ENCODE assay signal across 27 cellular contexts in genomic region chr12:103791350-103791920, GRCh38.
"Had no signal": no experiment of that assay in that cellular context is flagged by ENCODE, and none has a peak within 500 bp of the region (broad histone marks: within the 10 kb centered on the region; RNA-seq: fewer than 3 reads in every experiment).

No MANE protein-coding gene starts in this region.

- H3K9me3 Mint-ChIP-seq: activated B cell treated with CpG ODN at 0.5 μM for 24 hours; activated CD8-positive, alpha-beta T cell treated with anti-CD3 and anti-CD28 coated beads for 36 hours; activated T-cell treated with anti-CD3 and anti-CD28 coated beads, Interleukin-2, amount 50 U/mL, for 4 hours; activated T-helper 17 cell treated with anti-CD3 and anti-CD28 coated beads, Interleukin-2, amount 50 U/mL, for 72 hours; endodermal cell; naive B cell; nephron progenitor cell; stimulated activated naive B cell treated with anti-CD40 and anti-IgM and Interleukin-4, amounts not matched to agents 10 μg/mL and 1 μg/mL and 100 μg/mL, for 72 hours; T-helper 2 cell treated with Interferon-gamma antibody and Interleukin-4, amounts not matched to agents 5 μg/mL and 100 μg/mL, for 36 hours had no signal

- DNase-seq: activated B cell treated with CpG ODN at 0.5 μM for 24 hours; activated CD4-positive, alpha-beta T cell treated with anti-CD3 and anti-CD28 coated beads, Interleukin-2, amount 50 U/mL, for 1 hour; activated CD8-positive, alpha-beta T cell treated with anti-CD3 and anti-CD28 coated beads for 36 hours; activated gamma-delta T cell treated with Interleukin-2 at 50 U/mL for 16 hours; activated naive CD4-positive, alpha-beta T cell treated with anti-CD3 and anti-CD28 coated beads, Interleukin-2, amount 50 U/mL, for 16 hours; activated T-cell treated with anti-CD3 and anti-CD28 coated beads, Interleukin-2, amount 50 U/mL, for 4 hours; amniotic stem cell; central memory CD4-positive, alpha-beta T cell; endodermal cell; foreskin melanocyte; left ventricle myocardium inferior; naive B cell; nephron progenitor cell; psoas muscle; stimulated activated CD4-positive, alpha-beta T cell treated with anti-CD3 and anti-CD28 coated beads, Interleukin-15, amount 100 ng/mL, for 24 hours; stimulated activated CD4-positive, alpha-beta T cell treated with anti-CD3 and anti-CD28 coated beads, Interleukin-2, amount 100 ng/mL, for 24 hours; stimulated activated naive B cell treated with anti-CD40 and anti-IgM and Interleukin-4, amounts not matched to agents 10 μg/mL and 1 μg/mL and 100 μg/mL, for 72 hours; stomach; thyroid gland; upper lobe of right lung had no signal

- H3K36me3 ChIP-seq: right atrium auricular region, thyroid gland, upper lobe of right lung had no signal

- H3K27ac ChIP-seq: left ventricle myocardium inferior, parathyroid adenoma, psoas muscle, right atrium auricular region, stomach, thyroid gland, upper lobe of right lung had no signal

- H3K4me1 Mint-ChIP-seq: activated B cell treated with CpG ODN at 0.5 μM for 24 hours; activated T-helper 17 cell treated with anti-CD3 and anti-CD28 coated beads, Interleukin-2, amount 50 U/mL, for 72 hours; endodermal cell; naive B cell; nephron progenitor cell; stimulated activated naive B cell treated with anti-CD40 and anti-IgM and Interleukin-4, amounts not matched to agents 10 μg/mL and 1 μg/mL and 100 μg/mL, for 72 hours had no signal

- H3K4me3 ChIP-seq: left ventricle myocardium inferior, lung, psoas muscle, right atrium auricular region, stomach, thyroid gland, upper lobe of right lung had no signal

- H2AFZ ChIP-seq: parathyroid adenoma had no signal

- ATAC-seq: activated CD8-positive, alpha-beta T cell treated with anti-CD3 and anti-CD28 coated beads for 36 hours; activated T-cell treated with anti-CD3 and anti-CD28 coated beads, Interleukin-2, amount 50 U/mL, for 4 hours; activated T-helper 17 cell treated with anti-CD3 and anti-CD28 coated beads, Interleukin-2, amount 50 U/mL, for 72 hours; esophagus mucosa; psoas muscle; stimulated activated naive B cell treated with anti-CD40 and anti-IgM and Interleukin-4, amounts not matched to agents 10 μg/mL and 1 μg/mL and 100 μg/mL, for 72 hours; upper lobe of right lung had no signal

- H3K27ac Mint-ChIP-seq: activated B cell treated with CpG ODN at 0.5 μM for 24 hours; activated CD8-positive, alpha-beta T cell treated with anti-CD3 and anti-CD28 coated beads for 36 hours; activated T-helper 17 cell treated with anti-CD3 and anti-CD28 coated beads, Interleukin-2, amount 50 U/mL, for 72 hours; endodermal cell; naive B cell; nephron progenitor cell; stimulated activated naive B cell treated with anti-CD40 and anti-IgM and Interleukin-4, amounts not matched to agents 10 μg/mL and 1 μg/mL and 100 μg/mL, for 72 hours; T-helper 2 cell treated with Interferon-gamma antibody and Interleukin-4, amounts not matched to agents 5 μg/mL and 100 μg/mL, for 36 hours had no signal

- H3K27me3 Mint-ChIP-seq: activated B cell treated with CpG ODN at 0.5 μM for 24 hours; activated CD8-positive, alpha-beta T cell treated with anti-CD3 and anti-CD28 coated beads for 36 hours; activated T-helper 17 cell treated with anti-CD3 and anti-CD28 coated beads, Interleukin-2, amount 50 U/mL, for 72 hours; naive B cell; stimulated activated naive B cell treated with anti-CD40 and anti-IgM and Interleukin-4, amounts not matched to agents 10 μg/mL and 1 μg/mL and 100 μg/mL, for 72 hours had no signal

- H3K27me3 ChIP-seq: right atrium auricular region, stomach, thyroid gland, upper lobe of right lung had no signal

- H3K9me3 ChIP-seq: left ventricle myocardium inferior, psoas muscle, right atrium auricular region, stomach, thyroid gland, upper lobe of right lung had no signal

- H3K9ac ChIP-seq: parathyroid adenoma had no signal

- H3K4me3 Mint-ChIP-seq: activated B cell treated with CpG ODN at 0.5 μM for 24 hours; activated CD8-positive, alpha-beta T cell treated with anti-CD3 and anti-CD28 coated beads for 36 hours; activated T-cell treated with anti-CD3 and anti-CD28 coated beads, Interleukin-2, amount 50 U/mL, for 4 hours; activated T-helper 17 cell treated with anti-CD3 and anti-CD28 coated beads, Interleukin-2, amount 50 U/mL, for 72 hours; endodermal cell; nephron progenitor cell; stimulated activated naive B cell treated with anti-CD40 and anti-IgM and Interleukin-4, amounts not matched to agents 10 μg/mL and 1 μg/mL and 100 μg/mL, for 72 hours; T-helper 2 cell treated with Interferon-gamma antibody and Interleukin-4, amounts not matched to agents 5 μg/mL and 100 μg/mL, for 36 hours had no signal

- H3K79me2 ChIP-seq: parathyroid adenoma had no signal

- H3K4me1 ChIP-seq: left ventricle myocardium inferior, parathyroid adenoma, psoas muscle, right atrium auricular region, stomach, upper lobe of right lung had no signal

- FAIRE-seq: islet of Langerhans had no signal
